8 cellular contexts compared by ENCODE assay signal in genomic region chr11:92886243-92886905, GRCh38.
DNase-seq lines count a peak whose midpoint lies in the region; ATAC-seq and TF ChIP-seq lines count a peak whose summit lies in the region.

No MANE protein-coding gene starts in this region.

- DNase-seq in A673 (ENCODE audit: low spot score) (peak; percentile 84), GM12864 (ENCODE audit: low read depth) (peak; percentile 12), NCI-H128 (lab: John Stamatoyannopoulos, UW; ENCODE audit: unreplicated experiment) (peak; percentile 78), SW480 (ENCODE audit: low spot score) (peak; percentile 65), foreskin keratinocyte (peak; percentile 25 to 64), pons (ENCODE audit: low spot score) (peak; percentile 77)

- peaks cover 6% of the 10 kb centered on the region for H3K4me1 ChIP-seq in A673 (ENCODE audit: insufficient read depth, low read length, poor library complexity, severe bottlenecking)
- peaks cover 5% of the 10 kb centered on the region for H3K4me1 ChIP-seq in foreskin keratinocyte

- no TSS peak for BruUV-seq in A673 (replicated peaks; lab: Mats Ljungman, UMichigan)

- intact Hi-C loops in A673 (cut with micrococcal nuclease; ENCODE audit: unreplicated experiment): loop anchor here (1.0 to 10.0 kb wide), 7 partner anchors 154 to 1972 kb away; no protein-coding TSS in a partner anchor

- ATAC-seq in HG02678 (IDR thresholded peaks at IDR 0.05; ENCODE audit: unreplicated experiment): peak; percentile 74
- peak; percentile 90 for ATAC-seq in foreskin keratinocyte
- ATAC-seq in HG03135 (IDR thresholded peaks at IDR 0.05; ENCODE audit: unreplicated experiment): no peak

- H3K27me3 ChIP-seq in A673 (replicated peaks; ENCODE audit: insufficient read depth, low read depth, low read length, poor library complexity) (no peaks in the 10 kb centered on the region), foreskin keratinocyte (no peaks in the 10 kb centered on the region)

- CTCF ChIA-PET in A673 (lab: Charles Lee): interaction anchor here (0.5 to 1.9 kb wide), 8 partner anchors 33 to 1853 kb away, joined by 3 to 7 read pairs (median 3); no protein-coding TSS in a partner anchor

- H3K4me3 ChIP-seq in A673 (ENCODE audit: low read depth, low read length, poor library complexity, severe bottlenecking) (no peak overlapping the region), GM12864 (ENCODE audit: low read depth, low read length) (no peak overlapping the region)

- no peaks in the 10 kb centered on the region for H3K9me3 ChIP-seq in A673 (ENCODE audit: low read depth, low read length, poor library complexity, severe bottlenecking)

- H3K27ac ChIP-seq in A673 (ENCODE audit: low read depth, low read length, poor library complexity, severe bottlenecking): no peak overlapping the region
- H3K27ac ChIP-seq in foreskin keratinocyte: no peak overlapping the region

- POLR2A ChIA-PET in A673 (lab: Charles Lee; ENCODE audit: low non-redundant PET): no interaction called here

- TF ChIP-seq CTCF in A673 (conservative IDR thresholded peaks at IDR 0.05; ENCODE audit: low read depth, low read length) (peak; percentile 89), GM12864 (IDR thresholded peaks at IDR 0.05; ENCODE audit: low read depth, low read length, missing control alignments) (peak; percentile 68), foreskin keratinocyte (conservative IDR thresholded peaks at IDR 0.05) (peak; percentile 93)

- no peaks in the 10 kb centered on the region for H3K36me3 ChIP-seq in A673 (ENCODE audit: insufficient read depth, low read length, poor library complexity, severe bottlenecking)

Comparison
In these comparisons a context has a peak if more than half of its experiments do, and no peak if none do; other contexts are left out.
1. DNase-seq: peak in every context shown above with its lines; median percentile 84 in A673; 78 in NCI-H128; 77 in pons; 65 in SW480; 44 in foreskin keratinocyte; 12 in GM12864.